Comparison of ENCODE assay signal across 19 cellular contexts in genomic region chr2:17416891-17417391, GRCh38.
DNase-seq lines count a peak whose midpoint lies in the region; ATAC-seq, FAIRE-seq and TF ChIP-seq lines count a peak whose summit lies in the region.
"Had no signal": no experiment of that assay in that cellular context is flagged by ENCODE, and none has a peak within 500 bp of the region (broad histone marks: within the 10 kb centered on the region; RNA-seq: fewer than 3 reads in every experiment).

No MANE protein-coding gene starts in this region.

- H3K4me3 ChIP-seq in SK-N-SH (ENCODE audit: low read depth in 2 of 2, low read length in 1 of 2) (no peak overlapping the region), astrocyte (ENCODE audit: insufficient read depth, low read depth, low read length) (no peak overlapping the region), thymus (ENCODE audit: low read length) (no peak overlapping the region), small intestine (ENCODE audit: low read depth in 1 of 2, low read length in 2 of 2) (no peak overlapping the region)
- H3K4me3 ChIP-seq: neural progenitor cell, spleen, testis had no signal

- no peak for DNase-seq in SK-N-SH
- DNase-seq in astrocyte (ENCODE audit: low read depth) = peak; percentile 100
- DNase-seq in foreskin melanocyte = peak; percentile 35
- DNase-seq in NCI-H1930 (lab: John Stamatoyannopoulos, UW) = no peak
- no peak for DNase-seq in small intestine
- DNase-seq in GDM1 (lab: John Stamatoyannopoulos, UW) = no peak
- DNase-seq: 8988T, Calu3, NCI-H1436, NCI-H524, spleen, T-helper 9 cell, testis had no signal

- H3K4me2 ChIP-seq in SK-N-SH (no peak overlapping the region), astrocyte (ENCODE audit: low read length) (peak overlapping the region; percentile 17)
- H3K4me2 ChIP-seq: neural progenitor cell had no signal

- 31% methylated on average over 3 of the region's 3 CpGs for WGBS in SK-N-SH (ENCODE audit: low lambda C conversion rate)
- 92% methylated on average over 3 of the region's 3 CpGs for WGBS in thymus
- WGBS in small intestine, 3 donors = 86 to 89% (median 88%) methylated on average over 3 of the region's 3 CpGs

- H3K27ac Mint-ChIP-seq in astrocyte (ENCODE audit: unreplicated experiment) = peak overlapping the region; percentile 94
- H3K27ac Mint-ChIP-seq: activated T-helper 2 cell treated with anti-CD3 and anti-CD28 coated beads, Interferon-gamma antibody, Interleukin-2, Interleukin-4, amounts not matched to agents 10 μg/mL and 5 μg/mL and 100 μg/mL, durations not matched to agents 14 hours and 24 hours and 36 hours; IgD-negative memory B cell; neural progenitor cell had no signal

- POLR2A ChIA-PET in SK-N-SH (lab: Yijun Ruan, JAX) = no interaction called here

- no peak for TF ChIP-seq EP300 in SK-N-SH (IDR thresholded peaks at IDR 0.05; ENCODE audit: borderline replicate concordance in 1 of 2, low read depth in 1 of 2, low read length in 1 of 2)

- no peaks in the 10 kb centered on the region for H4K20me1 ChIP-seq in SK-N-SH (ENCODE audit: insufficient read depth)
- H4K20me1 ChIP-seq in astrocyte (ENCODE audit: insufficient read depth, low read length) = no peaks in the 10 kb centered on the region

- TF ChIP-seq CTCF in SK-N-SH (IDR thresholded peaks at IDR 0.05) (no peak), astrocyte (IDR thresholded peaks at IDR 0.05; ENCODE audit: insufficient read depth, low read depth, low read length) (no peak)

- CTCF ChIA-PET in SK-N-SH (lab: Yijun Ruan, JAX) = interaction anchor here (0.7 kb wide), 1 partner anchor 264 kb away, joined by 3 read pairs; no protein-coding TSS in a partner anchor

- no peaks in the 10 kb centered on the region for H3K36me3 Mint-ChIP-seq in astrocyte (ENCODE audit: low read depth, unreplicated experiment)
- H3K36me3 Mint-ChIP-seq: neural progenitor cell had no signal

- H3F3A ChIP-seq in SK-N-SH (replicated peaks; ENCODE audit: insufficient read depth) = peaks cover 8% of the 10 kb centered on the region

- no peak overlapping the region for H3K4me3 Mint-ChIP-seq in astrocyte (ENCODE audit: unreplicated experiment)
- H3K4me3 Mint-ChIP-seq: IgD-negative memory B cell, neural progenitor cell had no signal

- H3K79me2 ChIP-seq in SK-N-SH (ENCODE audit: insufficient read depth) = no peaks in the 10 kb centered on the region
- no peaks in the 10 kb centered on the region for H3K79me2 ChIP-seq in astrocyte (ENCODE audit: insufficient read depth, low read length)

- peak overlapping the region; percentile 42; the same call in 1 of the 2 replicates for H2AFZ ChIP-seq in SK-N-SH (ENCODE audit: low read depth)
- H2AFZ ChIP-seq in astrocyte (ENCODE audit: low read depth, low read length) = no peak overlapping the region
- H2AFZ ChIP-seq: neural progenitor cell had no signal

- H3K4me1 Mint-ChIP-seq in astrocyte (ENCODE audit: low read depth, unreplicated experiment) = peaks cover 17% of the 10 kb centered on the region
- H3K4me1 Mint-ChIP-seq: IgD-negative memory B cell, neural progenitor cell had no signal

- no peak for ATAC-seq in SK-N-SH treated with all-trans-retinoic acid at 6 μM for 48 hours
- ATAC-seq: Panc1 had no signal

- no peaks in the 10 kb centered on the region; the same call in 1 of the 2 replicates for H3K9me2 ChIP-seq in SK-N-SH

- H3K27me3 ChIP-seq in SK-N-SH (ENCODE audit: insufficient read depth) (no peaks in the 10 kb centered on the region), astrocyte (ENCODE audit: insufficient read depth, low read length) (no peaks in the 10 kb centered on the region), thymus (ENCODE audit: control insufficient read depth, insufficient read depth) (no peaks in the 10 kb centered on the region), small intestine (ENCODE audit: control insufficient read depth in 2 of 2, insufficient read depth in 2 of 2, low read length in 2 of 2) (no peaks in the 10 kb centered on the region)
- H3K27me3 ChIP-seq: neural progenitor cell, spleen, testis had no signal

- H3K9ac ChIP-seq in SK-N-SH (no peak overlapping the region), astrocyte (ENCODE audit: low read length) (peak overlapping the region; percentile 34)
- H3K9ac ChIP-seq: neural progenitor cell had no signal

- H3K27me3 Mint-ChIP-seq in astrocyte (ENCODE audit: low read depth, unreplicated experiment) = no peaks in the 10 kb centered on the region

- H3K4me1 ChIP-seq in SK-N-SH (ENCODE audit: control insufficient read depth in 1 of 2, insufficient read depth in 2 of 2, low read depth in 1 of 2, low read length in 1 of 2) (no peaks in the 10 kb centered on the region), astrocyte (ENCODE audit: insufficient read depth, low read length) (peaks cover 17% of the 10 kb centered on the region), thymus (ENCODE audit: control insufficient read depth, insufficient read depth, low read length) (no peaks in the 10 kb centered on the region), small intestine (ENCODE audit: control insufficient read depth in 2 of 2, insufficient read depth in 1 of 2, low read depth in 1 of 2, low read length in 1 of 2) (no peaks in the 10 kb centered on the region)
- H3K4me1 ChIP-seq: neural progenitor cell, spleen, testis had no signal

- H3K9me3 Mint-ChIP-seq in astrocyte (ENCODE audit: unreplicated experiment) = no peaks in the 10 kb centered on the region
- H3K9me3 Mint-ChIP-seq: activated T-helper 2 cell treated with anti-CD3 and anti-CD28 coated beads, Interferon-gamma antibody, Interleukin-2, Interleukin-4, amounts not matched to agents 10 μg/mL and 5 μg/mL and 100 μg/mL, durations not matched to agents 14 hours and 24 hours and 36 hours; IgD-negative memory B cell; neural progenitor cell had no signal

- TF ChIP-seq RAD21 in SK-N-SH (IDR thresholded peaks at IDR 0.05; ENCODE audit: low read length) = no peak

- no peaks in the 10 kb centered on the region for H3K9me3 ChIP-seq in SK-N-SH
- no peaks in the 10 kb centered on the region for H3K9me3 ChIP-seq in astrocyte (ENCODE audit: insufficient read depth, low read depth, low read length)
- no peaks in the 10 kb centered on the region for H3K9me3 ChIP-seq in thymus (ENCODE audit: control insufficient read depth)
- H3K9me3 ChIP-seq in small intestine (ENCODE audit: control insufficient read depth, low read depth) = no peaks in the 10 kb centered on the region
- H3K9me3 ChIP-seq: spleen, testis had no signal

- H3K27ac ChIP-seq in SK-N-SH (ENCODE audit: low read depth in 2 of 2, low read length in 1 of 2) (peak overlapping the region in 1 of 2 experiments; percentile 17; a peak in 1 of 4 replicates), astrocyte (ENCODE audit: low read depth, low read length) (peak overlapping the region; percentile 68), thymus (ENCODE audit: low read depth) (peak overlapping the region; percentile 15), small intestine (ENCODE audit: low read depth in 1 of 2, low read length in 1 of 2) (no peak overlapping the region)
- H3K27ac ChIP-seq: neural progenitor cell, spleen, testis had no signal

- peak; percentile 91 for FAIRE-seq in astrocyte (lab: Jason Lieb, UNC)
- no peak for FAIRE-seq in small intestine (lab: Jason Lieb, UNC)

- H3K36me3 ChIP-seq in SK-N-SH (replicated peaks in 1 of 2; ENCODE audit: control insufficient read depth in 1 of 2, insufficient read depth in 2 of 2, low read length in 1 of 2) (no peaks in the 10 kb centered on the region), astrocyte (ENCODE audit: insufficient read depth, low read length) (no peaks in the 10 kb centered on the region), thymus (ENCODE audit: control insufficient read depth, insufficient read depth) (no peaks in the 10 kb centered on the region), small intestine (ENCODE audit: control insufficient read depth in 2 of 2, insufficient read depth in 2 of 2, low read length in 2 of 2) (no peaks in the 10 kb centered on the region)
- H3K36me3 ChIP-seq: neural progenitor cell, spleen had no signal

TF ChIP-seq in SK-N-SH, 30 proteins besides CTCF, POLR2A, EP300 and RAD21 (continues in another document):
- TF ChIP-seq CHD2 (IDR thresholded peaks at IDR 0.05; ENCODE audit: low read length, partially characterized antibody) (no peak), TAF1 (IDR thresholded peaks at IDR 0.05; ENCODE audit: borderline replicate concordance, low read depth, low read length) (no peak), FOSL2 (IDR thresholded peaks at IDR 0.05; ENCODE audit: borderline replicate concordance, low read depth) (no peak), EZH2phosphoT487 (IDR thresholded peaks at IDR 0.05; ENCODE audit: borderline replicate concordance, low read depth) (no peak), YY1 (IDR thresholded peaks at IDR 0.05; ENCODE audit: low read depth) (no peak), TCF12 (IDR thresholded peaks at IDR 0.05) (no peak), FOXM1 (IDR thresholded peaks at IDR 0.05; ENCODE audit: low read depth) (no peak)

TF ChIP-seq in SK-N-SH treated with all-trans-retinoic acid at 6 μM for 48 hours, 23 proteins besides CTCF, POLR2A, EP300 and RAD21 (continues in another document):
- TF ChIP-seq POU6F1 (CRISPR knock-in tag; IDR thresholded peaks at IDR 0.05; ENCODE audit: borderline replicate concordance, low read depth) (no peak), GLIS3 (CRISPR knock-in tag; IDR thresholded peaks at IDR 0.05) (no peak), TCF4 (CRISPR knock-in tag; IDR thresholded peaks at IDR 0.05; ENCODE audit: borderline replicate concordance) (no peak), CREB5 (CRISPR knock-in tag; IDR thresholded peaks at IDR 0.05; ENCODE audit: low read depth) (no peak)

Comparison
In these comparisons a context has a peak if more than half of its experiments do, and no peak if none do; other contexts are left out.
1. DNase-seq: peak in astrocyte (single experiment) and foreskin melanocyte (single experiment); none in SK-N-SH (single experiment), NCI-H1930 (0 of 2), small intestine (single experiment) and GDM1 (single experiment).
2. H3K27ac ChIP-seq: peak in astrocyte (single experiment) and thymus (single experiment); none in small intestine (0 of 2).